ENCODE assay signal across 8 cellular contexts in the genomic region with DNA sequence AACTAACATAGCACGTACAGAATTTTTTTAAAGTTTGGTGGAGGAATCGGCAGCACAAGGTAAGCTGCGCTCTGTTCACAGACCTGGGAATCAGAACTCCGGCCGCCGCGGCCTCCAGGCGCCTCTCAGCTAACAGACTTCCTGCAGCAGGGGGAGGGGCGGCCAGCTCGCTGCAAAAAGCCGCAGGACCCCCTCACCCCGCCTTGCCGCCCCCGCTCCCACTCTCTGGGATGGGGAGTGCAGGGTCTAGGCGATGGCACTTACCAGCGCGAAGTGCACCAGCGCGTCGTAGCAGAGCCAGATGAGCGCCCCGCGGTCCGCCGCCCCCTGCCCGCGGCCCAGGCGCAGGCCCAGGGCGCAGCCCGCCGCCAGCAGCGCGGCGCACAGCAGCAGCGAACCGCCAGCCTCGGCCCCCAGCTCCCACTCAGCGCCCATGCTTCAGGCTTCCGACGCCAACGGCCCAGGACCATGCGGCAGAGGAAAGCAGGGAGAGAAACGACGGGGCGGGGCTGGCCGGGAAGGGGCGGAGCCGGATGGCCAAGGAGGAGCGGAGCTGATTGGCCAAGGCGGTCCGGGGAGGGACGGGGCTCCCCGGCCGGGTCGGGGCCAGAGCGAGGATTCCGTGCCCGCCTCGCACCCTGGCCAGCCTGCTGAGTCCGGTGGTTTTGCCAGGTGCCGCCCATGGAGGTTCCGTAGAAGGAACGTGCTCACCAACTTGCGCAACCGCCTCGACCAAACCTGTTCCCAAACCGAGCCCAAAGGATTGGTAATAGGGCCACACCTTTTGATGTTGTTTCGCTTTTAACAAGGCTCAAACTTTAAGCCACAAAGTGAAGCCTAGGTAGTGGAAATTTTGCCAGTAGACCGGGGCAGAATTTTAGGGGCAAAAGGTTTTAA. TPM values are rescaled to one million over a fixed set of nuclear protein-coding genes. Genes with fewer than 3 reads are reported as not detected.
DNase-seq lines count a peak whose midpoint lies in the region; ATAC-seq and TF ChIP-seq lines count a peak whose summit lies in the region.

Gene EBPL (minus strand): TSS at position 497 of the 897 bp plus-strand sequence. CDS start 62 bp downstream, at position 435.

- H3K4me1 ChIP-seq in ES-I3 (ENCODE audit: insufficient read depth, low read length) (0 out of 2 replicates have a peak, but pooled peaks cover 2% of the 10 kb centered on the region), foreskin keratinocyte (peaks cover 4% of the 10 kb centered on the region), neural progenitor cell (no peaks in the 10 kb centered on the region), stomach smooth muscle (ENCODE audit: control insufficient read depth, insufficient read depth, low read length) (peaks cover 8% of the 10 kb centered on the region)

- peaks cover 14% of the 10 kb centered on the region for H3K36me3 Mint-ChIP-seq in neural progenitor cell

- H3K9ac ChIP-seq in ES-I3 (ENCODE audit: low read depth, low read length) (peak within 1 kb of the TSS; percentile 66), neural progenitor cell (peak within 1 kb of the TSS; percentile 1), stomach smooth muscle (ENCODE audit: low read length in 2 of 2) (peak within 1 kb of the TSS; percentile 78 to 86)

- H4K20me1 ChIP-seq in neural progenitor cell (ENCODE audit: low read depth) = no peaks in the 10 kb centered on the region

- H3K27me3 ChIP-seq in foreskin keratinocyte (no peaks in the 10 kb centered on the region), neural progenitor cell (peaks cover 3% of the 10 kb centered on the region), stomach smooth muscle (ENCODE audit: control insufficient read depth in 1 of 2, insufficient read depth in 2 of 2, low read length in 2 of 2) (no peaks in the 10 kb centered on the region)

- peaks cover 21% of the 10 kb centered on the region for H3K4me1 Mint-ChIP-seq in neural progenitor cell

- H3K9me3 Mint-ChIP-seq in neural progenitor cell = no peaks in the 10 kb centered on the region

- peaks cover 8% of the 10 kb centered on the region; the same call in 1 of the 2 replicates for H3K36me3 ChIP-seq in ES-I3 (ENCODE audit: insufficient read depth, low read length)
- no peaks in the 10 kb centered on the region for H3K36me3 ChIP-seq in neural progenitor cell
- H3K36me3 ChIP-seq in stomach smooth muscle (ENCODE audit: control insufficient read depth in 2 of 2, insufficient read depth in 2 of 2, low read length in 2 of 2) = peaks cover 3 to 7% of the 10 kb centered on the region in 2 donors

- H3K4me3 ChIP-seq in neural progenitor cell (peak within 1 kb of the TSS; percentile 59), stomach smooth muscle (ENCODE audit: low read length in 2 of 2) (peak within 1 kb of the TSS; percentile 87 to 90)

- H3K27ac ChIP-seq in foreskin keratinocyte = peak within 1 kb of the TSS; percentile 21
- peak within 1 kb of the TSS; percentile 44 for H3K27ac ChIP-seq in neural progenitor cell
- H3K27ac ChIP-seq in stomach smooth muscle (ENCODE audit: low read length) = peak within 1 kb of the TSS; percentile 82

- peaks cover 21% of the 10 kb centered on the region for H3K79me2 ChIP-seq in neural progenitor cell (ENCODE audit: low read depth)

- H3K27ac Mint-ChIP-seq in neural progenitor cell = peak within 1 kb of the TSS; percentile 91

- H3K4me2 ChIP-seq in neural progenitor cell = peak within 1 kb of the TSS; percentile 77

- H3F3A ChIP-seq in neural progenitor cell (ENCODE audit: low read depth) = peaks cover 12% of the 10 kb centered on the region

- H3K4me3 Mint-ChIP-seq in neural progenitor cell = peak within 1 kb of the TSS; percentile 93

- ATAC-seq in foreskin keratinocyte = peak; percentile 98

- DNase-seq in H4 (ENCODE audit: low spot score) (peak; percentile 74), LoVo (ENCODE audit: low spot score) (peak; percentile 92), SIG-M5 treated with dmso at 0.1 percent for 504 hours (lab: John Stamatoyannopoulos, UW; ENCODE audit: unreplicated experiment) (peak; percentile 85), activated gamma-delta T cell treated with Interleukin-2 at 50 U/mL for 16 hours (peak; percentile 85), foreskin keratinocyte (peak; percentile 88 to 91), neural progenitor cell (ENCODE audit: low spot score) (peak; percentile 93)

- H2AFZ ChIP-seq in neural progenitor cell (replicated peaks) = peak within 1 kb of the TSS; percentile 48

- H3K27me3 Mint-ChIP-seq in neural progenitor cell (ENCODE audit: insufficient read depth, low read depth) = peaks cover 7% of the 10 kb centered on the region

- no peaks in the 10 kb centered on the region for H3K9me3 ChIP-seq in ES-I3 (ENCODE audit: control insufficient read depth, insufficient read depth, low read length)
- no peaks in the 10 kb centered on the region for H3K9me3 ChIP-seq in neural progenitor cell (ENCODE audit: low read depth)
- no peaks in the 10 kb centered on the region for H3K9me3 ChIP-seq in stomach smooth muscle (ENCODE audit: control insufficient read depth in 2 of 2, low read length in 2 of 2)

- TF ChIP-seq CTCF in foreskin keratinocyte (conservative IDR thresholded peaks at IDR 0.05) (no peak), neural progenitor cell (IDR thresholded peaks at IDR 0.05) (no peak)

RNA-seq across cellular contexts. Expression of gene EBPL, which starts in this region (rescaled TPM):
- 67.9 and 77.4 TPM in 2 replicates for total RNA-seq in H4 (2014; rRNA removed; shearing (Covaris generic))
- total RNA-seq in foreskin keratinocyte = 36.3 and 49.3 TPM in 2 replicates
- polyA plus RNA-seq in foreskin keratinocyte = 52.7 and 71.7 TPM in 2 replicates
- 82.9 and 86.4 TPM in 2 replicates for total RNA-seq in neural progenitor cell (ENCODE audit: low replicate concordance)

Comparison
In these comparisons a context has a peak if more than half of its experiments do, and no peak if none do; other contexts are left out.
1. Peak in every context shown above with its lines: DNase-seq, ATAC-seq, H3K4me3 ChIP-seq and H3K27ac ChIP-seq.
2. H3K9ac ChIP-seq: peak in every context shown above with its lines; median percentile 82 in stomach smooth muscle; 66 in ES-I3; 1 in neural progenitor cell.
3. H3K27ac ChIP-seq: peak in every context shown above with its lines; median percentile 82 in stomach smooth muscle; 44 in neural progenitor cell; 21 in foreskin keratinocyte.